9 cellular contexts compared by ENCODE assay signal in genomic region chr5:132479073-132479811, GRCh38. TPM values are rescaled to one million over a fixed set of nuclear protein-coding genes. Genes with fewer than 3 reads are reported as not detected.
DNase-seq lines count a peak whose midpoint lies in the region; ATAC-seq and TF ChIP-seq lines count a peak whose summit lies in the region.
"Had no signal": no experiment of that assay in that cellular context is flagged by ENCODE, and none has a peak within 500 bp of the region (broad histone marks: within the 10 kb centered on the region; RNA-seq: fewer than 3 reads in every experiment).

No MANE protein-coding gene starts in this region.

- TF ChIP-seq POLR2A in transverse colon (IDR thresholded peaks at IDR 0.05) = no peak

- WGBS in transverse colon (ENCODE audit: low coverage in 1 of 2), 2 donors = 61% methylated on average over 3 of the region's 3 CpGs; no CpG with 5 or more reads in 1 of the 2 donors

- peak overlapping the region; percentile 64 to 82 (median 70) for H3K27ac ChIP-seq in transverse colon

- intact Hi-C loops in transverse colon (cut with DNase I; ENCODE audit: low total_unique reads) = no loop called here

- ATAC-seq in HG03196 (IDR thresholded peaks at IDR 0.05; ENCODE audit: unreplicated experiment) = peak; percentile 34
- peak; percentile 12 for ATAC-seq in activated naive CD8-positive, alpha-beta T cell treated with anti-CD3 and anti-CD28 coated beads, Interleukin-2, amount 50 U/mL, for 24 hours
- ATAC-seq in GM19455 (IDR thresholded peaks at IDR 0.05; ENCODE audit: unreplicated experiment) = no peak
- no peak for ATAC-seq in HG03280 (IDR thresholded peaks at IDR 0.05; ENCODE audit: unreplicated experiment)

- H3K36me3 ChIP-seq in transverse colon = peaks cover 0 to 13% (median 8%) of the 10 kb centered on the region in 4 donors

- no peaks in the 10 kb centered on the region for H3K9me3 Mint-ChIP-seq in activated naive CD8-positive, alpha-beta T cell treated with anti-CD3 and anti-CD28 coated beads, Interleukin-2, amount 50 U/mL, for 24 hours
- H3K9me3 Mint-ChIP-seq: brain had no signal

- peaks cover 77% of the 10 kb centered on the region for H3K4me1 Mint-ChIP-seq in activated naive CD8-positive, alpha-beta T cell treated with anti-CD3 and anti-CD28 coated beads, Interleukin-2, amount 50 U/mL, for 24 hours
- H3K4me1 Mint-ChIP-seq: brain had no signal

- H3K9me3 ChIP-seq in transverse colon = no peaks in the 10 kb centered on the region

- H3K4me3 Mint-ChIP-seq in activated naive CD8-positive, alpha-beta T cell treated with anti-CD3 and anti-CD28 coated beads, Interleukin-2, amount 50 U/mL, for 24 hours = no peak overlapping the region

- no peaks in the 10 kb centered on the region for H3K27me3 Mint-ChIP-seq in activated naive CD8-positive, alpha-beta T cell treated with anti-CD3 and anti-CD28 coated beads, Interleukin-2, amount 50 U/mL, for 24 hours
- H3K27me3 Mint-ChIP-seq: brain had no signal

- peak; percentile 66 for DNase-seq in activated effector memory CD4-positive, alpha-beta T cell treated with anti-CD3 and anti-CD28 coated beads, Interleukin-2, amount 50 U/mL, for 16 hours
- no peak for DNase-seq in activated effector memory CD4-positive, alpha-beta T cell treated with Interleukin-2 at 50 U/mL for 16 hours
- no peak for DNase-seq in activated naive CD8-positive, alpha-beta T cell treated with anti-CD3 and anti-CD28 coated beads, Interleukin-2, amount 50 U/mL, for 24 hours
- DNase-seq in transverse colon (no peak), HUDEP-2 (lab: John Stamatoyannopoulos, UW; ENCODE audit: unreplicated experiment in 76 of 76) (no peak)

- H3K36me3 Mint-ChIP-seq in activated naive CD8-positive, alpha-beta T cell treated with anti-CD3 and anti-CD28 coated beads, Interleukin-2, amount 50 U/mL, for 24 hours (ENCODE audit: low read depth) = peaks cover 22% of the 10 kb centered on the region

- in situ Hi-C loops in transverse colon (cut with MboI; ENCODE audit: low pct_ligation_motif_present in 1 of 4, low pct_unique_long_range_greater_than_20kb in 1 of 4, low sequenced_read_pairs in 3 of 4) = loop anchor here in 1 of 4 donors (10.0 kb wide), 1 partner anchor 54 kb away; no protein-coding TSS in a partner anchor

- peaks cover 35 to 52% (median 45%) of the 10 kb centered on the region in 4 donors for H3K4me1 ChIP-seq in transverse colon

- H3K27me3 ChIP-seq in transverse colon = no peaks in the 10 kb centered on the region

- no peak overlapping the region for H3K4me3 ChIP-seq in transverse colon

- TF ChIP-seq EP300 in transverse colon (IDR thresholded peaks at IDR 0.05; ENCODE audit: low read depth) = no peak

- no peak for TF ChIP-seq CTCF in transverse colon (IDR thresholded peaks at IDR 0.05)

- H3K27ac Mint-ChIP-seq in activated naive CD8-positive, alpha-beta T cell treated with anti-CD3 and anti-CD28 coated beads, Interleukin-2, amount 50 U/mL, for 24 hours = peak overlapping the region; percentile 68

RNA-seq across cellular contexts. Expression of gene IRF1, which starts 11.3 kb away (rescaled TPM):
- 10 to 100 TPM; 40.8 to 86.9 (median 65.5) TPM for total RNA-seq in transverse colon

Comparison
In these comparisons a context has a peak if more than half of its experiments do, and no peak if none do; other contexts are left out.
1. ATAC-seq: peak in HG03196 (single experiment) and activated naive CD8-positive, alpha-beta T cell treated with anti-CD3 and anti-CD28 coated beads, Interleukin-2, amount 50 U/mL, for 24 hours (single experiment); none in GM19455 (single experiment) and HG03280 (single experiment).